Comparison of ENCODE assay signal across 7 cellular contexts in genomic region chr17:38746893-38747384, GRCh38. TPM values are rescaled to one million over a fixed set of nuclear protein-coding genes. Genes with fewer than 3 reads are reported as not detected.
DNase-seq lines count a peak whose midpoint lies in the region; ATAC-seq and TF ChIP-seq lines count a peak whose summit lies in the region.

No MANE protein-coding gene starts in this region.

- H3K79me2 ChIP-seq in H9 (ENCODE audit: insufficient read depth, low read length) = peaks cover 46% of the 10 kb centered on the region

- H3K9me3 Mint-ChIP-seq in H9 = peaks cover 0 to 3% of the 10 kb centered on the region in 2 experiments; a peak in 2 of 5 replicates

- peak overlapping the region in 2 of 3 experiments; percentile 81 to 82; a peak in 2 of 7 replicates for H3K27ac Mint-ChIP-seq in H9

- no peaks in the 10 kb centered on the region for H4K20me1 ChIP-seq in H9 (ENCODE audit: control insufficient read depth, insufficient read depth, insufficient read length)

- H2AFZ ChIP-seq in H9 (ENCODE audit: low read length) = no peak overlapping the region

- no peak overlapping the region for H3K23ac ChIP-seq in H9 (ENCODE audit: insufficient read length, low read depth, low read length)

- H3K56ac ChIP-seq in H9 (ENCODE audit: insufficient read length, low read depth, low read length) = no peak overlapping the region

- no peak for DNase-seq in H9
- DNase-seq in RWPE2 (ENCODE audit: low spot score) = no peak
- no peak for DNase-seq in fibroblast of villous mesenchyme (ENCODE audit: low read depth)

- WGBS in H9 (ENCODE audit: extremely low coverage, insufficient read length, low lambda C conversion rate) = no CpG with 5 or more reads among the region's 18 CpGs

- H3K4me3 ChIP-seq in RWPE2 (ENCODE audit: severe bottlenecking) (peak overlapping the region; percentile 76), fibroblast of villous mesenchyme (ENCODE audit: low read depth, low read length) (peak overlapping the region; percentile 81), skeletal muscle satellite cell (ENCODE audit: low read length) (peak overlapping the region; percentile 96)

- no peak overlapping the region for H3T11ph ChIP-seq in H9 (ENCODE audit: low read length)

- no peak overlapping the region for H3K14ac ChIP-seq in H9 (ENCODE audit: insufficient read depth, low read length)

- peaks cover 2 to 18% (median 14%) of the 10 kb centered on the region in 3 experiments; a peak in 6 of 7 replicates for H3K36me3 Mint-ChIP-seq in H9 (ENCODE audit: insufficient read depth in 1 of 3, low read depth in 3 of 3)

- H3K4me2 ChIP-seq in H9 (ENCODE audit: insufficient read depth, insufficient read length, low read length) (peak overlapping the region; percentile 70), skeletal muscle satellite cell (ENCODE audit: low read length) (peak overlapping the region; percentile 90)

- H4K91ac ChIP-seq in H9 (ENCODE audit: insufficient read length, low read depth, low read length) = no peak overlapping the region

- H3K9me3 ChIP-seq in H9 (ENCODE audit: control insufficient read depth, low read depth, low read length) (no peaks in the 10 kb centered on the region), RWPE2 (ENCODE audit: severe bottlenecking) (no peaks in the 10 kb centered on the region), skeletal muscle satellite cell (replicated peaks; ENCODE audit: low read length) (no peaks in the 10 kb centered on the region)

- H3K4me1 ChIP-seq in H9 (ENCODE audit: insufficient read depth, low read length) = peaks cover 5% of the 10 kb centered on the region; the same call in 1 of the 2 replicates
- peaks cover 10% of the 10 kb centered on the region for H3K4me1 ChIP-seq in RWPE2 (ENCODE audit: insufficient read depth, poor library complexity, severe bottlenecking)
- peaks cover 50% of the 10 kb centered on the region for H3K4me1 ChIP-seq in skeletal muscle satellite cell (ENCODE audit: control insufficient read depth, insufficient read depth, low read length)

- H3K36me3 ChIP-seq in RWPE2 (ENCODE audit: low read depth) = 0 out of 2 replicates have a peak, but pooled peaks cover 5% of the 10 kb centered on the region
- H3K36me3 ChIP-seq in skeletal muscle satellite cell (ENCODE audit: insufficient read depth, low read length) = no peaks in the 10 kb centered on the region

- H2BK20ac ChIP-seq in H9 (ENCODE audit: low read depth, low read length, poor library complexity, severe bottlenecking) = no peak overlapping the region

- no peak overlapping the region for H3K18ac ChIP-seq in H9 (ENCODE audit: insufficient read length, low read depth, low read length)

- H3K23me2 ChIP-seq in H9 (ENCODE audit: insufficient read length, low read depth, low read length, poor library complexity, severe bottlenecking) = peaks cover 44% of the 10 kb centered on the region

- no peak overlapping the region for H3K9ac ChIP-seq in H9 (ENCODE audit: extremely low read depth, insufficient read length, low read length)
- peak overlapping the region; percentile 93 for H3K9ac ChIP-seq in skeletal muscle satellite cell (ENCODE audit: low read depth, low read length)

- peaks cover 55 to 59% of the 10 kb centered on the region in 2 experiments for H3K4me1 Mint-ChIP-seq in H9

- no peak overlapping the region for H3K4ac ChIP-seq in H9 (ENCODE audit: low read depth, low read length)

- H3K27me3 ChIP-seq in H9 (ENCODE audit: insufficient read depth, low read length) (no peaks in the 10 kb centered on the region), RWPE2 (ENCODE audit: insufficient read depth, poor library complexity, severe bottlenecking) (no peaks in the 10 kb centered on the region), skeletal muscle satellite cell (ENCODE audit: control insufficient read depth, insufficient read depth, low read length) (no peaks in the 10 kb centered on the region)

- peak overlapping the region; percentile 97 for H3K4me3 Mint-ChIP-seq in H9

- no peak overlapping the region for H2BK120ac ChIP-seq in H9 (ENCODE audit: low read depth, low read length, poor library complexity, severe bottlenecking)

- H4K8ac ChIP-seq in H9 (replicated peaks; ENCODE audit: insufficient read length, low read depth, low read length) = no peak overlapping the region

- H3K27ac ChIP-seq in H9 (ENCODE audit: insufficient read length, low read depth, low read length) = no peak overlapping the region
- H3K27ac ChIP-seq in RWPE2 (ENCODE audit: poor library complexity, severe bottlenecking) = peak overlapping the region; percentile 84

- peaks cover 11% of the 10 kb centered on the region for H3K27me3 Mint-ChIP-seq in H9 (ENCODE audit: low read depth)

- H2AK5ac ChIP-seq in H9 (ENCODE audit: insufficient read length, low read length) = no peak overlapping the region

- ATAC-seq in RWPE2 (ENCODE audit: low read depth) = no peak
- ATAC-seq in GM19463 (IDR thresholded peaks at IDR 0.05; ENCODE audit: unreplicated experiment) = no peak
- no peak for ATAC-seq in GM18498 (IDR thresholded peaks at IDR 0.05; ENCODE audit: unreplicated experiment)
- no peak for ATAC-seq in GM21360 (IDR thresholded peaks at IDR 0.05; ENCODE audit: unreplicated experiment)

- TF ChIP-seq CTCF in H9 (conservative IDR thresholded peaks at IDR 0.05) (no peak), RWPE2 (IDR thresholded peaks at IDR 0.05; ENCODE audit: poor library complexity, severe bottlenecking) (no peak), fibroblast of villous mesenchyme (IDR thresholded peaks at IDR 0.05; ENCODE audit: insufficient read depth, low read depth, low read length) (no peak)

- H4K5ac ChIP-seq in H9 (ENCODE audit: insufficient read length, low read depth, low read length) = no peak overlapping the region

- no peak overlapping the region for H2BK5ac ChIP-seq in H9 (ENCODE audit: insufficient read length, low read length)

- no peak overlapping the region for H2BK12ac ChIP-seq in H9 (ENCODE audit: insufficient read length, low read depth, low read length)

- no peak overlapping the region for H2BK15ac ChIP-seq in H9 (ENCODE audit: low read depth, low read length)

- peaks cover 5% of the 10 kb centered on the region for H3K79me1 ChIP-seq in H9 (ENCODE audit: insufficient read depth, low read depth, low read length, poor library complexity, severe bottlenecking)

RNA-seq across cellular contexts. Expression of gene PCGF2, which starts 1.2 kb away (rescaled TPM):
- total RNA-seq in H9 (2021) = 106 and 116 TPM in 2 replicates
- 4.2 and 7.8 TPM in 2 replicates for total RNA-seq in fibroblast of villous mesenchyme
- total RNA-seq in skeletal muscle satellite cell (2012; rRNA removed) = 1.8 and 3.1 TPM in 2 replicates

RNA-seq across cellular contexts. Expression of gene PSMB3, which starts 5.6 kb away (rescaled TPM):
- total RNA-seq in H9 (2021) (242 and 252 TPM in 2 replicates), fibroblast of villous mesenchyme (328 and 392 TPM in 2 replicates)
- total RNA-seq in skeletal muscle satellite cell (2012; rRNA removed) = 460 and 486 TPM in 2 replicates

RNA-seq across cellular contexts. Expression of gene CISD3, which starts 16.8 kb away (rescaled TPM):
- total RNA-seq in H9 (2021) (10.7 and 11.2 TPM in 2 replicates), fibroblast of villous mesenchyme (2.6 and 3.9 TPM in 2 replicates)
- 2.8 and 6.1 TPM in 2 replicates for total RNA-seq in skeletal muscle satellite cell (2012; rRNA removed)

RNA-seq across cellular contexts. Expression of gene MLLT6, which starts 41.9 kb away (rescaled TPM):
- total RNA-seq in H9 (2021) (25.1 and 26.4 TPM in 2 replicates), fibroblast of villous mesenchyme (24.2 and 25.5 TPM in 2 replicates)
- total RNA-seq in skeletal muscle satellite cell (2012; rRNA removed) = 14.7 and 17.5 TPM in 2 replicates

RNA-seq across cellular contexts. Expression of gene PIP4K2B, which starts 52.4 kb away (rescaled TPM):
- 61.9 and 62.9 TPM in 2 replicates for total RNA-seq in H9 (2021)
- total RNA-seq in fibroblast of villous mesenchyme = 45.7 and 68.7 TPM in 2 replicates
- total RNA-seq in skeletal muscle satellite cell (2012; rRNA removed) = 37.3 and 41.1 TPM in 2 replicates

Comparison
In these comparisons a context has a peak if more than half of its experiments do, and no peak if none do; other contexts are left out.
1. RNA of gene PCGF2, which starts 1.2 kb away (total RNA-seq): 106 to 116 TPM in H9; 4.2 to 7.8 TPM in fibroblast of villous mesenchyme; every median in the first group is over 10 times any median in the second.
2. Peak in every context shown above with its lines, with median percentiles within 50 percentile points of each other: H3K4me3 ChIP-seq.